ENCODE assay signal across 11 cellular contexts in genomic region chr2:28080911-28081310, GRCh38.
DNase-seq lines count a peak whose midpoint lies in the region; ATAC-seq and TF ChIP-seq lines count a peak whose summit lies in the region.
"Had no signal": no experiment of that assay in that cellular context is flagged by ENCODE, and none has a peak within 500 bp of the region (broad histone marks: within the 10 kb centered on the region; RNA-seq: fewer than 3 reads in every experiment).

No MANE protein-coding gene starts in this region.

- no peak overlapping the region for H3K4me3 ChIP-seq in breast epithelium
- no peak overlapping the region for H3K4me3 ChIP-seq in tibial artery

- H3K27ac ChIP-seq in breast epithelium (peak overlapping the region; percentile 43 to 45), tibial artery (peak overlapping the region; percentile 67 to 72)
- H3K27ac ChIP-seq: foreskin keratinocyte had no signal

- TF ChIP-seq CTCF in breast epithelium (IDR thresholded peaks at IDR 0.05), result no peak
- TF ChIP-seq CTCF in tibial artery (IDR thresholded peaks at IDR 0.05), result no peak

- H3K9me3 ChIP-seq in breast epithelium (no peaks in the 10 kb centered on the region), tibial artery (no peaks in the 10 kb centered on the region)

- no peaks in the 10 kb centered on the region for H3K27me3 ChIP-seq in breast epithelium
- no peaks in the 10 kb centered on the region for H3K27me3 ChIP-seq in tibial artery
- H3K27me3 ChIP-seq: foreskin keratinocyte had no signal

- H3K36me3 ChIP-seq in breast epithelium (no peaks in the 10 kb centered on the region), tibial artery (no peaks in the 10 kb centered on the region)

- intact Hi-C loops in breast epithelium (cut with DNase I; ENCODE audit: low total_unique reads), result no loop called here
- intact Hi-C loops in tibial artery (cut with DNase I; ENCODE audit: low total_unique reads), result no loop called here

- no peak for TF ChIP-seq POLR2A in breast epithelium (IDR thresholded peaks at IDR 0.05)

- no peak for ATAC-seq in HG02970 (IDR thresholded peaks at IDR 0.05; ENCODE audit: low FRiP score, unreplicated experiment)
- ATAC-seq: foreskin keratinocyte; natural killer cell treated with Interleukin-12 subunit alpha and Interleukin-12 subunit beta and Interleukin-15 and Interleukin-18, amount 100 ng/mL, for 72 hours had no signal

- DNase-seq in HT1080 (ENCODE audit: low read depth), result peak; percentile 15
- DNase-seq in breast epithelium (ENCODE audit: low spot score in 2 of 2), result no peak
- peak; percentile 25 for DNase-seq in kidney tubule cell (ENCODE audit: low spot score)
- DNase-seq in tibial artery, result peak in 1 of 2 donors; percentile 66
- DNase-seq in GM19240 (ENCODE audit: insufficient read length, low spot score), result no peak
- no peak for DNase-seq in NCI-H2081 (lab: John Stamatoyannopoulos, UW)
- DNase-seq: activated naive CD8-positive, alpha-beta T cell treated with anti-CD3 and anti-CD28 coated beads, Interleukin-2, amount 10 ng/mL, durations not matched to agents 7 days and 5 days; foreskin keratinocyte; NCI-H1930 had no signal

- H3K4me1 ChIP-seq in breast epithelium (no peaks in the 10 kb centered on the region), tibial artery (peaks cover 0 to 28% (median 8%) of the 10 kb centered on the region in 4 donors)
- H3K4me1 ChIP-seq: foreskin keratinocyte had no signal

Comparison
In these comparisons a context has a peak if more than half of its experiments do, and no peak if none do; other contexts are left out.
1. DNase-seq: peak in HT1080 (single experiment) and kidney tubule cell (single experiment); none in breast epithelium (0 of 2), GM19240 (single experiment) and NCI-H2081 (0 of 2).